ENCODE assay signal across 2 cellular contexts in genomic region chr19:2935863-2936262, GRCh38. TPM values are rescaled to one million over a fixed set of nuclear protein-coding genes. Genes with fewer than 3 reads are reported as not detected.
"Had no signal": no experiment of that assay in that cellular context is flagged by ENCODE, and none has a peak within 500 bp of the region (broad histone marks: within the 10 kb centered on the region; RNA-seq: fewer than 3 reads in every experiment).

No MANE protein-coding gene starts in this region.

RNA-seq across cellular contexts. Expression of gene TLE6, which starts 41.5 kb away (rescaled TPM):
- total RNA-seq: mononuclear cell, myocyte had no signal
